1 cellular context compared by ENCODE assay signal in genomic region chr7:12729112-12729511, GRCh38.
A peak's percentile ranks its signal among the peaks of the same experiment; 100 is the strongest.
TF ChIP-seq lines count a peak whose summit lies in the region.

No MANE protein-coding gene starts in this region.

TF ChIP-seq in K562, 482 proteins besides CTCF, POLR2A, EP300 and RAD21 (continued from another document and continues in another):
- TF ChIP-seq PBX2 (CRISPR knock-in tag; IDR thresholded peaks at IDR 0.05; ENCODE audit: low read depth) (no peak), PBX2 (tag; conservative IDR thresholded peaks at IDR 0.05; ENCODE audit: low read depth) (no peak), MTA3 (IDR thresholded peaks at IDR 0.05; ENCODE audit: borderline replicate concordance) (peak; percentile 47; the same call in 1 of the 2 replicates), RBM14 (IDR thresholded peaks at IDR 0.05; ENCODE audit: borderline replicate concordance, insufficient read depth, low read depth, low read length) (no peak), DACH1 (IDR thresholded peaks at IDR 0.05; ENCODE audit: partially characterized antibody) (peak; percentile 96), ZNF12 (CRISPR knock-in tag; IDR thresholded peaks at IDR 0.05) (no peak), MTA1 (IDR thresholded peaks at IDR 0.05; ENCODE audit: borderline replicate concordance) (peak; percentile 59; the same call in 1 of the 2 replicates), TSC22D4 (tag; IDR thresholded peaks at IDR 0.05) (no peak), SMARCE1 (IDR thresholded peaks at IDR 0.05) (peak; percentile 64), PHTF2 (CRISPR knock-in tag; IDR thresholded peaks at IDR 0.05) (no peak), ZNF785 (CRISPR knock-in tag; IDR thresholded peaks at IDR 0.05) (no peak), RCOR1 (IDR thresholded peaks at IDR 0.05; ENCODE audit: borderline replicate concordance in 1 of 2, low read depth in 2 of 2, low read length in 2 of 2) (peak in 1 of 2 experiments; percentile 87; a peak in 2 of 4 replicates), MNT (conservative IDR thresholded peaks at IDR 0.05) (0 out of 4 replicates have a peak, but pooled peaks of 1 of the 2 experiments have one; percentile 32), STAT5A (IDR thresholded peaks at IDR 0.05; ENCODE audit: borderline replicate concordance, low read length) (peak; percentile 66; the same call in 1 of the 2 replicates), SIX5 (IDR thresholded peaks at IDR 0.05; ENCODE audit: borderline replicate concordance in 1 of 2, insufficient read depth in 1 of 2, low read depth in 1 of 2, low read length in 2 of 2) (no peak), FOXK2 (conservative IDR thresholded peaks at IDR 0.05 in 1 of 2, IDR thresholded peaks at IDR 0.05 in 1 of 2; ENCODE audit: low read depth in 2 of 2) (0 out of 4 replicates have a peak, but pooled peaks of 1 of the 2 experiments have one; percentile 10), ZNF766 (CRISPR knock-in tag; conservative IDR thresholded peaks at IDR 0.05) (peak; percentile 98), YY1 (IDR thresholded peaks at IDR 0.05; ENCODE audit: borderline replicate concordance in 1 of 3, control insufficient read depth in 1 of 3, extremely low read depth in 1 of 3, insufficient read depth in 3 of 3, insufficient read length in 1 of 3, insufficient replicate concordance in 2 of 3, low read depth in 1 of 3, low read length in 2 of 3) (peak in 2 of 3 experiments; percentile 25 to 81), RBFOX2 (IDR thresholded peaks at IDR 0.05; ENCODE audit: low read depth, low read length) (0 out of 2 replicates have a peak, but pooled peaks have one; percentile 31), SRSF1 (IDR thresholded peaks at IDR 0.05; ENCODE audit: low read depth, low read length) (no peak), HMGXB4 (CRISPR knock-in tag; IDR thresholded peaks at IDR 0.05) (no peak), HES1 (IDR thresholded peaks at IDR 0.05; ENCODE audit: low read depth) (no peak), AFF1 (IDR thresholded peaks at IDR 0.05; ENCODE audit: low read depth in 1 of 2, partially characterized antibody in 2 of 2) (no peak), HDAC3 (IDR thresholded peaks at IDR 0.05; ENCODE audit: borderline replicate concordance, partially characterized antibody) (peak; percentile 9), RFX5 (IDR thresholded peaks at IDR 0.05; ENCODE audit: low read depth, low read length) (no peak), CC2D1A (IDR thresholded peaks at IDR 0.05) (no peak), CLOCK (CRISPR knock-in tag; IDR thresholded peaks at IDR 0.05; ENCODE audit: borderline replicate concordance) (no peak), KDM2B (CRISPR knock-in tag; IDR thresholded peaks at IDR 0.05) (no peak), ZNF592 (IDR thresholded peaks at IDR 0.05) (peak; percentile 83), POLR3G (IDR thresholded peaks at IDR 0.05; ENCODE audit: extremely low read depth, insufficient read length, insufficient replicate concordance) (no peak), DEAF1 (CRISPR knock-in tag; IDR thresholded peaks at IDR 0.05) (no peak), NEUROD1 (IDR thresholded peaks at IDR 0.05; ENCODE audit: borderline replicate concordance, low read depth, low read length, partially characterized antibody) (peak; percentile 61), GABPB2 (CRISPR knock-in tag; conservative IDR thresholded peaks at IDR 0.05) (no peak), POLR2AphosphoS2 (IDR thresholded peaks at IDR 0.05; ENCODE audit: low read length) (no peak), MBD2 (IDR thresholded peaks at IDR 0.05; ENCODE audit: borderline replicate concordance, low read depth) (peak; percentile 68; the same call in 1 of the 2 replicates), PYGO2 (tag; IDR thresholded peaks at IDR 0.05) (no peak), ADNP (tag; IDR thresholded peaks at IDR 0.05) (no peak; the same call in 1 of the 2 replicates), THRB (CRISPR knock-in tag; conservative IDR thresholded peaks at IDR 0.05) (no peak)
